Comparison of ENCODE assay signal across 8 cellular contexts in genomic region chr18:55510809-55511208, GRCh38.
DNase-seq lines count a peak whose midpoint lies in the region; FAIRE-seq and TF ChIP-seq lines count a peak whose summit lies in the region.

No MANE protein-coding gene starts in this region.

- peaks cover 2% of the 10 kb centered on the region; the same call in 1 of the 2 replicates for H3K79me1 ChIP-seq in H1 (ENCODE audit: low read depth, low read length)

- no peak overlapping the region for H2BK15ac ChIP-seq in H1 (ENCODE audit: low read length)

- no peak overlapping the region for H4K5ac ChIP-seq in H1 (ENCODE audit: insufficient read length, low read depth, low read length)

- no peak overlapping the region for H2BK5ac ChIP-seq in H1 (ENCODE audit: low read depth, low read length)

- no peak overlapping the region for H2BK12ac ChIP-seq in H1 (ENCODE audit: low read depth, low read length)

- H3K18ac ChIP-seq in H1 (ENCODE audit: extremely low read depth, low read length) = no peak overlapping the region

- no peak for TF ChIP-seq POLR2A in H1 (IDR thresholded peaks at IDR 0.05; ENCODE audit: control extremely low read depth in 1 of 2, low read depth in 2 of 2, low read length in 2 of 2)

- H3K4me2 ChIP-seq in H1 (ENCODE audit: insufficient read depth in 1 of 2, low read depth in 2 of 2, low read length in 2 of 2) = peak overlapping the region in 1 of 2 experiments; percentile 34; a peak in 2 of 4 replicates

- no peak overlapping the region for H2AK5ac ChIP-seq in H1 (ENCODE audit: low read depth, low read length)

- DNase-seq in AG09309 (ENCODE audit: low read depth) (peak; percentile 68), LHCN-M2 (ENCODE audit: low read depth) (peak; percentile 76), H1 (ENCODE audit: low read depth in 1 of 2, low spot score in 2 of 2) (no peak), myocyte (ENCODE audit: low read depth) (peak; percentile 60), NCI-H1417 treated with DMSO at 0.1 percent for 48 hours (lab: John Stamatoyannopoulos, UW) (no peak), NCI-H2171 (lab: John Stamatoyannopoulos, UW) (no peak), amygdala (lab: John Stamatoyannopoulos, UW) (no peak)
- no peak for DNase-seq in activated effector memory CD4-positive, alpha-beta T cell treated with anti-CD3 and anti-CD28 coated beads, Interleukin-2, amount 50 U/mL, for 16 hours

- H4K8ac ChIP-seq in H1 (ENCODE audit: extremely low read depth, insufficient read depth, low read length) = no peak overlapping the region

- H2BK120ac ChIP-seq in H1 (replicated peaks; ENCODE audit: low read depth, low read length) = no peak overlapping the region

- TF ChIP-seq RAD21 in H1 (IDR thresholded peaks at IDR 0.05 in 1 of 2, conservative IDR thresholded peaks at IDR 0.05 in 1 of 2; ENCODE audit: low read depth in 2 of 2, low read length in 2 of 2) = no peak

- no peaks in the 10 kb centered on the region for H3K9me3 ChIP-seq in H1 (ENCODE audit: insufficient read depth in 2 of 2, low read depth in 1 of 2, low read length in 1 of 2)

- H3K4me3 ChIP-seq in AG09309 (ENCODE audit: control insufficient read depth, low read depth, low read length) (no peak overlapping the region), H1 (ENCODE audit: extremely low read depth in 1 of 4, insufficient read depth in 2 of 4, low read depth in 3 of 4, low read length in 4 of 4) (no peak overlapping the region; a peak in 1 of 8 replicates)

- no peak overlapping the region for H4K91ac ChIP-seq in H1 (replicated peaks; ENCODE audit: insufficient read length, low read length)

- peaks cover 0 to 89% of the 10 kb centered on the region in 2 experiments; a peak in 3 of 4 replicates for H3K79me2 ChIP-seq in H1 (ENCODE audit: control insufficient read depth in 1 of 2, insufficient read depth in 2 of 2, low read length in 2 of 2)

- H2BK20ac ChIP-seq in H1 (ENCODE audit: low read length) = no peak overlapping the region

- TF ChIP-seq CTCF in AG09309 (IDR thresholded peaks at IDR 0.05; ENCODE audit: control insufficient read depth, insufficient read depth, low read depth, low read length, missing control alignments) = no peak
- TF ChIP-seq CTCF in H1 (IDR thresholded peaks at IDR 0.05; ENCODE audit: control extremely low read depth in 1 of 3, insufficient read depth in 1 of 3, low read depth in 1 of 3, low read length in 3 of 3) = no peak

- H3K4me1 ChIP-seq in H1 (replicated peaks in 1 of 4; ENCODE audit: control insufficient read depth in 3 of 4, insufficient read depth in 4 of 4, low read length in 3 of 4) = peaks cover 0 to 12% (median 9%) of the 10 kb centered on the region in 4 experiments; a peak in 5 of 7 replicates

- H3K23me2 ChIP-seq in H1 (ENCODE audit: low read depth, low read length) = no peaks in the 10 kb centered on the region; the same call in 1 of the 2 replicates

- no peak overlapping the region for H3K4ac ChIP-seq in H1 (replicated peaks; ENCODE audit: insufficient read length, low read depth, low read length)

- no peaks in the 10 kb centered on the region for H3K27me3 ChIP-seq in H1 (replicated peaks in 1 of 4; ENCODE audit: control insufficient read depth in 3 of 4, extremely low read depth in 1 of 4, insufficient read depth in 3 of 4, low read length in 3 of 4)

- no peak for TF ChIP-seq EP300 in H1 (IDR thresholded peaks at IDR 0.05; ENCODE audit: borderline replicate concordance in 1 of 2, low read depth in 2 of 2, low read length in 2 of 2)

- FAIRE-seq in H1 (lab: Jason Lieb, UNC) = peak; percentile 42

- H3K56ac ChIP-seq in H1 (replicated peaks; ENCODE audit: insufficient read length, low read depth, low read length) = no peak overlapping the region

- peaks cover 0 to 2% of the 10 kb centered on the region in 2 experiments for H4K20me1 ChIP-seq in H1 (replicated peaks in 1 of 2; ENCODE audit: control insufficient read depth in 1 of 2, insufficient read depth in 2 of 2, low read length in 2 of 2)

- H3K27ac ChIP-seq in H1 (ENCODE audit: low read depth, low read length) = no peak overlapping the region; the same call in 1 of the 2 replicates

- H3K23ac ChIP-seq in H1 (ENCODE audit: insufficient read length) = no peak overlapping the region

- no peaks in the 10 kb centered on the region for H3K36me3 ChIP-seq in H1 (ENCODE audit: control insufficient read depth in 2 of 4, insufficient read depth in 4 of 4, low read length in 3 of 4)

- no peak overlapping the region for H3K14ac ChIP-seq in H1 (ENCODE audit: insufficient read length)

- 42 to 100% methylated on average over 1 to 5 of the region's 5 CpGs for WGBS in H1 (ENCODE audit: extremely low coverage in 1 of 2, insufficient coverage in 1 of 2, insufficient read length in 1 of 2, insufficient replicate concordance in 2 of 2, low coverage in 1 of 2, low lambda C conversion rate in 2 of 2, missing lambda C conversion rate in 1 of 2), 2 experiments

- CTCF ChIA-PET in H1 (lab: Charles Lee; ENCODE audit: partially characterized antibody) = interaction anchor here (0.6 to 1.3 kb wide), 3 partner anchors 11 to 1065 kb away, joined by 3 to 5 read pairs (median 5); no protein-coding TSS in a partner anchor

- no peak overlapping the region for H3K9ac ChIP-seq in H1 (replicated peaks in 1 of 4; ENCODE audit: extremely low read depth in 1 of 4, low read depth in 3 of 4, low read length in 3 of 4)

- H2AFZ ChIP-seq in H1 (ENCODE audit: low read length) = no peak overlapping the region

- POLR2A ChIA-PET in H1 (lab: Charles Lee; ENCODE audit: partially characterized antibody) = no interaction called here

TF ChIP-seq in H1, 55 proteins besides CTCF, POLR2A, EP300 and RAD21:
- TF ChIP-seq BRCA1 (IDR thresholded peaks at IDR 0.05; ENCODE audit: low read depth, low read length) (no peak), SIN3A (conservative IDR thresholded peaks at IDR 0.05 in 1 of 2, IDR thresholded peaks at IDR 0.05 in 1 of 2; ENCODE audit: low read depth in 1 of 2, low read length in 2 of 2) (no peak), SP4 (IDR thresholded peaks at IDR 0.05; ENCODE audit: low read length) (no peak), MAX (IDR thresholded peaks at IDR 0.05) (no peak), ATF2 (IDR thresholded peaks at IDR 0.05; ENCODE audit: low read length) (no peak), SRF (IDR thresholded peaks at IDR 0.05; ENCODE audit: low read depth, low read length) (no peak), CBX8 (IDR thresholded peaks at IDR 0.05; ENCODE audit: borderline replicate concordance, low read depth, low read length) (no peak), RFX5 (IDR thresholded peaks at IDR 0.05; ENCODE audit: borderline replicate concordance, low read depth, low read length) (no peak), TBP (IDR thresholded peaks at IDR 0.05; ENCODE audit: low read depth, low read length) (no peak), HDAC6 (IDR thresholded peaks at IDR 0.05; ENCODE audit: low read depth, low read length) (no peak), GABPA (IDR thresholded peaks at IDR 0.05; ENCODE audit: borderline replicate concordance, insufficient read depth, low read length) (no peak), SIX5 (IDR thresholded peaks at IDR 0.05; ENCODE audit: low read depth, low read length) (no peak), SUZ12 (IDR thresholded peaks at IDR 0.05; ENCODE audit: low read length) (no peak), JUN (IDR thresholded peaks at IDR 0.05; ENCODE audit: low read depth, low read length) (no peak)

Comparison
In these comparisons a context has a peak if more than half of its experiments do, and no peak if none do; other contexts are left out.
1. DNase-seq: peak in AG09309 (single experiment), LHCN-M2 (single experiment) and myocyte (single experiment); none in H1 (0 of 2), NCI-H1417 treated with DMSO at 0.1 percent for 48 hours (single experiment), activated effector memory CD4-positive, alpha-beta T cell treated with anti-CD3 and anti-CD28 coated beads, Interleukin-2, amount 50 U/mL, for 16 hours (single experiment), NCI-H2171 (single experiment) and amygdala (0 of 56).